29 cellular contexts compared by ENCODE assay signal in genomic region chr1:147414505-147415163, GRCh38.
"Had no signal": no experiment of that assay in that cellular context is flagged by ENCODE, and none has a peak within 500 bp of the region (broad histone marks: within the 10 kb centered on the region; RNA-seq: fewer than 3 reads in every experiment).

No MANE protein-coding gene starts in this region.

- H3K79me2 ChIP-seq: parathyroid adenoma had no signal

- H3K9ac ChIP-seq: neural progenitor cell, parathyroid adenoma had no signal

- H3K27me3 ChIP-seq: ovary, suprapubic skin, testis, tibial artery, transverse colon, vagina had no signal

- H3K4me3 ChIP-seq: neural progenitor cell, ovary, psoas muscle, skin epidermis, smooth muscle cell, spleen, suprapubic skin, testis, tibial artery, transverse colon, upper lobe of right lung, vagina had no signal

- H3K4me1 ChIP-seq: parathyroid adenoma, psoas muscle, spleen, suprapubic skin, testis, tibial artery, transverse colon, upper lobe of right lung, vagina had no signal

- H3K9me3 ChIP-seq: ovary, testis, tibial artery, transverse colon, upper lobe of right lung, vagina had no signal

- H3K4me2 ChIP-seq: neural progenitor cell, smooth muscle cell had no signal

- ATAC-seq: naive thymus-derived CD4-positive, alpha-beta T cell; natural killer cell; psoas muscle; right cardiac atrium; sciatic nerve; stimulated activated memory B cell treated with anti-CD40 and anti-IgM and Interleukin-4, amounts not matched to agents 10 μg/mL and 1 μg/mL and 100 μg/mL, for 72 hours; stimulated activated naive CD8-positive, alpha-beta T cell treated with anti-CD3 and anti-CD28 coated beads, Interleukin-15, amount 100 ng/mL, for 72 hours; stimulated activated naive CD8-positive, alpha-beta T cell treated with anti-CD3 and anti-CD28 coated beads, Interleukin-15, Interleukin-2, amounts not matched to agents 100 U/mL and 50 U/mL, for 24 hours; upper lobe of right lung had no signal

- H2AFZ ChIP-seq: neural progenitor cell, parathyroid adenoma had no signal

- H3K36me3 ChIP-seq: neural progenitor cell, ovary, spleen, suprapubic skin, tibial artery, transverse colon, upper lobe of right lung, vagina had no signal

- DNase-seq: naive thymus-derived CD4-positive, alpha-beta T cell; natural killer cell; occipital lobe; ovary; posterior cingulate gyrus; psoas muscle; right cardiac atrium; spleen; stimulated activated CD4-positive, alpha-beta T cell treated with anti-CD3 and anti-CD28 coated beads, Interleukin-12 subunit alpha, Interleukin-12 subunit beta, amount 100 ng/mL, for 4 hours; stimulated activated CD4-positive, alpha-beta T cell treated with anti-CD3 and anti-CD28 coated beads, Interleukin-1b, Interleukin-23, amount 100 ng/mL, for 48 hours; stimulated activated CD4-positive, alpha-beta T cell treated with anti-CD3 and anti-CD28 coated beads, Interleukin-4, amount 100 ng/mL, for 1 hour; stimulated activated CD4-positive, alpha-beta T cell treated with anti-CD3 and anti-CD28 coated beads, Interleukin-4, amount 100 ng/mL, for 4 hours; stimulated activated CD8-positive, alpha-beta memory T cell treated with anti-CD3 and anti-CD28 coated beads, Interleukin-4, amount 100 ng/mL, for 48 hours; stimulated activated naive CD4-positive, alpha-beta T cell; stimulated activated naive CD8-positive, alpha-beta T cell treated with anti-CD3 and anti-CD28 coated beads, Interleukin-15, amount 100 ng/mL, for 72 hours; stimulated activated naive CD8-positive, alpha-beta T cell treated with anti-CD3 and anti-CD28 coated beads, Interleukin-15, Interleukin-2, amounts not matched to agents 100 U/mL and 50 U/mL, for 24 hours; substantia nigra; testis; tibial artery; transverse colon; upper lobe of right lung had no signal

- H3K27ac ChIP-seq: neural progenitor cell, ovary, parathyroid adenoma, psoas muscle, skin epidermis, spleen, suprapubic skin, testis, tibial artery, transverse colon, upper lobe of right lung, vagina had no signal
